ENCODE assay signal across 11 cellular contexts in genomic region chr16:69448470-69449193, GRCh38. TPM values are rescaled to one million over a fixed set of nuclear protein-coding genes. Genes with fewer than 3 reads are reported as not detected.
DNase-seq lines count a peak whose midpoint lies in the region; ATAC-seq, FAIRE-seq and TF ChIP-seq lines count a peak whose summit lies in the region.
"Had no signal": no experiment of that assay in that cellular context is flagged by ENCODE, and none has a peak within 500 bp of the region (broad histone marks: within the 10 kb centered on the region; RNA-seq: fewer than 3 reads in every experiment).

No MANE protein-coding gene starts in this region.

- H2AK5ac ChIP-seq in mesendoderm (ENCODE audit: low read length), result no peak overlapping the region

- 0 out of 2 replicates have a peak, but pooled peaks cover 3% of the 10 kb centered on the region for H4K20me1 ChIP-seq in HepG2 (ENCODE audit: insufficient read depth, low read length)

- H3K4me2 ChIP-seq in HepG2 (ENCODE audit: low read depth, low read length) (no peak overlapping the region), mesendoderm (ENCODE audit: low read length) (no peak overlapping the region)

- H3K9me3 ChIP-seq in A673 (ENCODE audit: low read depth, low read length, poor library complexity, severe bottlenecking) (no peaks in the 10 kb centered on the region), HepG2 (ENCODE audit: low read length) (no peaks in the 10 kb centered on the region)

- TF ChIP-seq POLR2A in HepG2 (IDR thresholded peaks at IDR 0.05; ENCODE audit: insufficient read depth in 1 of 2, low read depth in 2 of 2, low read length in 2 of 2), result no peak

- no peak for TF ChIP-seq CTCF in A673 (conservative IDR thresholded peaks at IDR 0.05; ENCODE audit: low read depth, low read length)
- TF ChIP-seq CTCF in astrocyte of the spinal cord (IDR thresholded peaks at IDR 0.05; ENCODE audit: low read depth, low read length), result no peak
- TF ChIP-seq CTCF in HepG2 (CRISPR knock-in tag; IDR thresholded peaks at IDR 0.05), result no peak

- H2BK5ac ChIP-seq in mesendoderm (ENCODE audit: low read length), result no peak overlapping the region

- intact Hi-C loops in A673 (cut with micrococcal nuclease; ENCODE audit: unreplicated experiment), result no loop called here
- intact Hi-C loops in HepG2 (cut with micrococcal nuclease; ENCODE audit: unreplicated experiment), result no loop called here

- ATAC-seq in HepG2, result no peak
- no peak for ATAC-seq in HG03469 (IDR thresholded peaks at IDR 0.05; ENCODE audit: unreplicated experiment)
- ATAC-seq in HG02763 (IDR thresholded peaks at IDR 0.05; ENCODE audit: unreplicated experiment), result no peak

- H3K79me2 ChIP-seq in HepG2 (ENCODE audit: insufficient read depth, low read length) (peaks cover 56% of the 10 kb centered on the region), mesendoderm (ENCODE audit: control insufficient read depth, insufficient read depth, low read length) (peaks cover 5% of the 10 kb centered on the region)

- H3K4ac ChIP-seq in mesendoderm (ENCODE audit: low read depth, low read length), result no peak overlapping the region

- DNase-seq in A673 (ENCODE audit: low spot score) (peak; percentile 70), HTR-8/SVneo (ENCODE audit: insufficient read length, low spot score) (no peak), astrocyte of the spinal cord (ENCODE audit: low read depth, low spot score) (peak; percentile 18), HepG2 (ENCODE audit: low spot score) (no peak), mesendoderm (no peak), OCI-M2 (lab: John Stamatoyannopoulos, UW; ENCODE audit: unreplicated experiment) (no peak)
- DNase-seq: aorta; stimulated activated CD4-positive, alpha-beta T cell treated with anti-CD3 and anti-CD28 coated beads, Interleukin-4, amount 100 ng/mL, for 4 hours; SW 1271 had no signal

- H3K36me3 ChIP-seq in A673 (ENCODE audit: insufficient read depth, low read length, poor library complexity, severe bottlenecking) (peaks cover 10% of the 10 kb centered on the region), HepG2 (replicated peaks in 1 of 2; ENCODE audit: control insufficient read depth in 1 of 2, insufficient read depth in 2 of 2, low read length in 2 of 2) (peaks cover 21 to 62% of the 10 kb centered on the region in 2 experiments), mesendoderm (ENCODE audit: control insufficient read depth, insufficient read depth, low read length) (peaks cover 2% of the 10 kb centered on the region)

- TF ChIP-seq RAD21 in HepG2 (CRISPR knock-in tag; IDR thresholded peaks at IDR 0.05), result no peak

- H2AFZ ChIP-seq in HepG2 (ENCODE audit: low read length), result no peak overlapping the region

- no peak overlapping the region for H3K56ac ChIP-seq in mesendoderm (ENCODE audit: low read length)

- FAIRE-seq in HTR-8/SVneo (lab: Jason Lieb, UNC) (peak; percentile 33), HepG2 (lab: Jason Lieb, UNC) (no peak)

- peaks cover 7% of the 10 kb centered on the region for H3K79me1 ChIP-seq in mesendoderm (ENCODE audit: low read length)

- H3K27me3 ChIP-seq in A673 (replicated peaks; ENCODE audit: insufficient read depth, low read depth, low read length, poor library complexity) (no peaks in the 10 kb centered on the region), HepG2 (ENCODE audit: control insufficient read depth in 1 of 2, insufficient read depth in 2 of 2, low read length in 2 of 2) (no peaks in the 10 kb centered on the region), mesendoderm (ENCODE audit: insufficient read depth, low read length, poor library complexity) (no peaks in the 10 kb centered on the region)

- H2BK120ac ChIP-seq in mesendoderm (ENCODE audit: low read depth, low read length), result no peak overlapping the region

- no peak overlapping the region for H3K4me3 ChIP-seq in A673 (ENCODE audit: low read depth, low read length, poor library complexity, severe bottlenecking)
- H3K4me3 ChIP-seq in astrocyte of the spinal cord (ENCODE audit: low read depth, low read length), result no peak overlapping the region
- no peak overlapping the region for H3K4me3 ChIP-seq in HepG2 (replicated peaks in 1 of 3; ENCODE audit: insufficient read depth in 1 of 3, low read depth in 2 of 3, low read length in 3 of 3)
- H3K4me3 ChIP-seq in mesendoderm (ENCODE audit: low read length), result no peak overlapping the region

- in situ Hi-C loops in astrocyte of the spinal cord (cut with HindIII; ENCODE audit: low sequenced_read_pairs) (no loop called here), HepG2 (cut with HindIII; ENCODE audit: extremely low pct_ligation_motif_present, low pct_unique_long_range_greater_than_20kb) (no loop called here)

- no peak overlapping the region for H3K18ac ChIP-seq in mesendoderm (ENCODE audit: low read length)

- H3K27ac ChIP-seq in A673 (ENCODE audit: low read depth, low read length, poor library complexity, severe bottlenecking), result no peak overlapping the region
- peak overlapping the region; percentile 5 for H3K27ac ChIP-seq in HepG2 (ENCODE audit: extremely low read length, insufficient read depth, low read length)
- H3K27ac ChIP-seq in mesendoderm (ENCODE audit: low read depth, low read length), result no peak overlapping the region

- no peak overlapping the region for H3K23ac ChIP-seq in mesendoderm (ENCODE audit: low read length)

- no peak for TF ChIP-seq EP300 in HepG2 (IDR thresholded peaks at IDR 0.05; ENCODE audit: low read depth in 2 of 2, low read length in 2 of 2)
- TF ChIP-seq EP300 in HepG2 (CRISPR knock-in tag; IDR thresholded peaks at IDR 0.05; ENCODE audit: borderline replicate concordance), result no peak

- 92% methylated on average over 3 of the region's 3 CpGs for WGBS in HepG2 (ENCODE audit: low lambda C conversion rate)
- no CpG with 5 or more reads among the region's 3 CpGs for WGBS in mesendoderm (ENCODE audit: extremely low coverage, insufficient coverage, low lambda C conversion rate)

- H3K9ac ChIP-seq in HepG2 (ENCODE audit: insufficient read depth, low read depth, low read length), result no peak overlapping the region
- H3K9ac ChIP-seq in mesendoderm (ENCODE audit: low read length), result no peak overlapping the region

- CTCF ChIA-PET in A673 (lab: Charles Lee) (no interaction called here), HepG2 (lab: Yijun Ruan, JAX; ENCODE audit: low intra/inter-chr PET ratio, low total read pairs) (no interaction called here)

- H3K4me1 ChIP-seq in A673 (ENCODE audit: insufficient read depth, low read length, poor library complexity, severe bottlenecking) (peaks cover 14% of the 10 kb centered on the region), HepG2 (ENCODE audit: insufficient read depth, low read length) (peaks cover 35% of the 10 kb centered on the region), mesendoderm (ENCODE audit: control insufficient read depth, low read depth, low read length) (no peaks in the 10 kb centered on the region)

- no peak overlapping the region for H4K5ac ChIP-seq in mesendoderm (ENCODE audit: low read length)

- BruUV-seq in A673 (replicated peaks; lab: Mats Ljungman, UMichigan) (no TSS peak), HepG2 (replicated peaks; lab: Mats Ljungman, UMichigan) (no TSS peak)

- POLR2A ChIA-PET in A673 (lab: Charles Lee; ENCODE audit: low non-redundant PET) (no interaction called here), HepG2 (lab: Yijun Ruan, JAX) (interaction anchor here (1.7 kb wide), 1 partner anchor 116 kb away, joined by 7 read pairs; no protein-coding TSS in a partner anchor)

- H4K8ac ChIP-seq in mesendoderm (ENCODE audit: low read depth, low read length), result no peak overlapping the region

- no peak overlapping the region for H2BK15ac ChIP-seq in mesendoderm (replicated peaks; ENCODE audit: low read depth)

TF ChIP-seq in HepG2, 621 proteins besides CTCF, POLR2A, EP300 and RAD21:
- peak; percentile 63; the same call in 1 of the 2 replicates for TF ChIP-seq ZNF652 (CRISPR knock-in tag; IDR thresholded peaks at IDR 0.05; ENCODE audit: borderline replicate concordance, low read depth)
- TF ChIP-seq ZNF282 (IDR thresholded peaks at IDR 0.05; ENCODE audit: partially characterized antibody), result no peak
- TF ChIP-seq CC2D1A (CRISPR knock-in tag; IDR thresholded peaks at IDR 0.05), result no peak
- no peak for TF ChIP-seq RBM39 (IDR thresholded peaks at IDR 0.05; ENCODE audit: low read depth, low read length, poor library complexity, severe bottlenecking)
- TF ChIP-seq FIP1L1 (IDR thresholded peaks at IDR 0.05; ENCODE audit: borderline replicate concordance, insufficient read depth, low read depth, low read length), result no peak
- peak; percentile 75 for TF ChIP-seq RBM22 (optimal IDR thresholded peaks at IDR 0.05; ENCODE audit: low read length)

RNA-seq across cellular contexts. Expression of gene CYB5B, which starts 24.2 kb away (rescaled TPM):
- 223 and 242 TPM in 2 replicates for total RNA-seq in A673 (2021)
- 432 and 638 TPM in 2 replicates for total RNA-seq in HepG2 (2016; rRNA removed; fragmentation: Illumina TruSeq; extraction: Trizol)
- total RNA-seq in HepG2 (2016; cell fraction: cytosol; rRNA removed; fragmentation: Illumina TruSeq; extraction: Trizol; ENCODE audit: low read depth), result 65.6 and 75.3 TPM in 2 replicates
- total RNA-seq in HepG2 (2016; cell fraction: insoluble cytoplasmic fraction; rRNA removed; fragmentation: Illumina TruSeq; extraction: Trizol), result 436 and 657 TPM in 2 replicates
- total RNA-seq in HepG2 (2016; cell fraction: membrane; rRNA removed; fragmentation: Illumina TruSeq; extraction: Trizol), result 216 TPM in 2 replicates
- total RNA-seq in HepG2 (2016; cell fraction: nucleus; rRNA removed; fragmentation: Illumina TruSeq; extraction: Trizol), result 130 and 153 TPM in 2 replicates
- polyA plus RNA-seq in HepG2 (2011; rRNA removed), result 207 and 234 TPM in 2 replicates
- 139 and 166 TPM in 2 replicates for polyA plus RNA-seq in HepG2 (2011; cell fraction: cytosol; rRNA removed)
- polyA plus RNA-seq in HepG2 (2011; cell fraction: nucleus; rRNA removed), result 47.1 and 59.8 TPM in 2 replicates
- polyA plus RNA-seq in HepG2 (2012), result 126 and 167 TPM in 2 replicates
- polyA plus RNA-seq in HepG2 (2016; cell fraction: cytosol; fragmentation: Illumina TruSeq; extraction: Trizol; ENCODE audit: low read depth), result 67.1 and 71.7 TPM in 2 replicates
- 674 and 738 TPM in 2 replicates for polyA plus RNA-seq in HepG2 (2016; cell fraction: insoluble cytoplasmic fraction; fragmentation: Illumina TruSeq; extraction: Trizol; ENCODE audit: low read depth)
- 166 and 175 TPM in 2 replicates for polyA plus RNA-seq in HepG2 (2016; cell fraction: membrane; fragmentation: Illumina TruSeq; extraction: Trizol; ENCODE audit: low read depth)
- polyA plus RNA-seq in HepG2 (2016; cell fraction: nucleus; fragmentation: Illumina TruSeq; extraction: Trizol; ENCODE audit: insufficient read depth, low read depth), result 241 and 258 TPM in 2 replicates
- polyA minus RNA-seq in HepG2 (2011; rRNA and poly(A)+ RNA removed; ENCODE audit: low replicate concordance), result 211 and 254 TPM in 2 replicates
- 91.9 and 119 TPM in 2 replicates for polyA minus RNA-seq in HepG2 (2011; cell fraction: cytosol; rRNA and poly(A)+ RNA removed)
- polyA minus RNA-seq in HepG2 (2011; cell fraction: nucleus; rRNA and poly(A)+ RNA removed), result 108 and 125 TPM in 2 replicates
- polyA plus RNA-seq in mesendoderm (2013, experiment 1 of 2), result 222 TPM
- polyA plus RNA-seq in mesendoderm (2013, experiment 2 of 2), result 223 TPM

Comparison
In these comparisons a context has a peak if more than half of its experiments do, and no peak if none do; other contexts are left out.
1. DNase-seq: peak in A673 (single experiment) and astrocyte of the spinal cord (single experiment); none in HTR-8/SVneo (single experiment), HepG2 (single experiment), mesendoderm (single experiment) and OCI-M2 (single experiment).